Comparison of ENCODE assay signal across 22 cellular contexts in the genomic region with DNA sequence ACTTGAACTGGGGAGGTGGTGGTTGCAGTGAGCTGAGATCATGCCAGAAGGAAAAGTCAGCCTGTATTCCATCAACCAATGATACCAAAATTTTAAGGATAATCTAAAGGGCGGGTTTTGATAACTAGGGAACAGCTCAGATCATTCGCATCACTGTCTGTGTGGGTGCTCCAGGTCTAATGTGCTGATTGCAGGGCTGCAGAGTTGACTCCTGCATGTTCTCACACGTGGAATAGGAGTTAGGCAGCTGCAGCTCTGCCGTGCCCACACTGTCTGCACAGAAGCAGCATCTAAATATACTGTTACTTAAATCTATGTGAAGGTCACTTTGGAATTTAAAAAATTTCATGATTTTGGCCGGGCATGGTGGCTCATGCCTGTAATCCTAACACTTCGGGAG.
DNase-seq lines count a peak whose midpoint lies in the region.
"Had no signal": no experiment of that assay in that cellular context is flagged by ENCODE, and none has a peak within 500 bp of the region (broad histone marks: within the 10 kb centered on the region; RNA-seq: fewer than 3 reads in every experiment).

No MANE protein-coding gene starts in this region.

- DNase-seq in putamen (ENCODE audit: low spot score) (peak; percentile 36), nucleus accumbens (lab: John Stamatoyannopoulos, UW) (no peak)
- DNase-seq: 8988T; ACHN; AML-193; BE2C; C1 segment of cervical spinal cord; Caco-2; Calu3; CD4-positive, alpha-beta memory T cell; CD4-positive, alpha-beta T cell; CD4-positive, CD25-positive, alpha-beta regulatory T cell; CD8-positive, alpha-beta memory T cell; CD8-positive, alpha-beta T cell; COR-L47; DMS 273 treated with DMSO at 0.1 percent for 48 hours; DMS153; DMS53; DMS79; DMS79 treated with DMSO at 0.1 percent for 48 hours; DND-41; EL had no signal
